ENCODE assay signal across 7 cellular contexts in genomic region chr19:50803633-50804419, GRCh38.
DNase-seq lines count a peak whose midpoint lies in the region; ATAC-seq and TF ChIP-seq lines count a peak whose summit lies in the region.

No MANE protein-coding gene starts in this region.

- peaks cover 26% of the 10 kb centered on the region for H3K36me3 Mint-ChIP-seq in nephron progenitor cell (ENCODE audit: low read depth)

- H3K27me3 ChIP-seq in WERI-Rb-1 (ENCODE audit: insufficient read depth, low read depth, severe bottlenecking): no peaks in the 10 kb centered on the region

- TF ChIP-seq POLR2A in GM19193 (IDR thresholded peaks at IDR 0.05; ENCODE audit: extremely low read depth, insufficient read depth, insufficient read length): peak; percentile 16

- H3K27ac ChIP-seq in WERI-Rb-1: peak overlapping the region; percentile 100
- H3K27ac ChIP-seq in epithelial cell of prostate: peak overlapping the region; percentile 94

- peak overlapping the region; percentile 99 for H3K4me3 Mint-ChIP-seq in nephron progenitor cell

- TF ChIP-seq CTCF in WERI-Rb-1 (IDR thresholded peaks at IDR 0.05; ENCODE audit: low read depth, low read length) (no peak), nephron progenitor cell (IDR thresholded peaks at IDR 0.05) (no peak)

- peaks cover 48% of the 10 kb centered on the region for H3K36me3 ChIP-seq in WERI-Rb-1

- H3K9me3 ChIP-seq in WERI-Rb-1 (ENCODE audit: severe bottlenecking): no peaks in the 10 kb centered on the region

- peaks cover 15% of the 10 kb centered on the region for H3K27me3 Mint-ChIP-seq in nephron progenitor cell (ENCODE audit: low read depth, poor library complexity)

- H3K4me3 ChIP-seq in WERI-Rb-1 (ENCODE audit: low read depth, low read length): peak overlapping the region; percentile 98

- DNase-seq in WERI-Rb-1 (peak; percentile 30), epithelial cell of prostate (ENCODE audit: low read depth, low spot score) (no peak), nephron progenitor cell (peak; percentile 64)

- no peaks in the 10 kb centered on the region for H3K9me3 Mint-ChIP-seq in nephron progenitor cell

- ATAC-seq in HG03571 (IDR thresholded peaks at IDR 0.05; ENCODE audit: unreplicated experiment) (peak; percentile 14), HG03095 (IDR thresholded peaks at IDR 0.05; ENCODE audit: unreplicated experiment) (no peak), GM21515 (IDR thresholded peaks at IDR 0.05; ENCODE audit: unreplicated experiment) (no peak)

- H3K27ac Mint-ChIP-seq in nephron progenitor cell: peak overlapping the region; percentile 100

- peaks cover 43% of the 10 kb centered on the region for H3K4me1 Mint-ChIP-seq in nephron progenitor cell
